In genomic region chr9:4740373-4740622, GRCh38 we compare ENCODE assay signal across 1 cellular context.
TF ChIP-seq lines count a peak whose summit lies in the region.

No MANE protein-coding gene starts in this region.

TF ChIP-seq in HCT116, 20 proteins besides CTCF, POLR2A, EP300 and RAD21 (continued from another document):
- TF ChIP-seq, protein P1, sequence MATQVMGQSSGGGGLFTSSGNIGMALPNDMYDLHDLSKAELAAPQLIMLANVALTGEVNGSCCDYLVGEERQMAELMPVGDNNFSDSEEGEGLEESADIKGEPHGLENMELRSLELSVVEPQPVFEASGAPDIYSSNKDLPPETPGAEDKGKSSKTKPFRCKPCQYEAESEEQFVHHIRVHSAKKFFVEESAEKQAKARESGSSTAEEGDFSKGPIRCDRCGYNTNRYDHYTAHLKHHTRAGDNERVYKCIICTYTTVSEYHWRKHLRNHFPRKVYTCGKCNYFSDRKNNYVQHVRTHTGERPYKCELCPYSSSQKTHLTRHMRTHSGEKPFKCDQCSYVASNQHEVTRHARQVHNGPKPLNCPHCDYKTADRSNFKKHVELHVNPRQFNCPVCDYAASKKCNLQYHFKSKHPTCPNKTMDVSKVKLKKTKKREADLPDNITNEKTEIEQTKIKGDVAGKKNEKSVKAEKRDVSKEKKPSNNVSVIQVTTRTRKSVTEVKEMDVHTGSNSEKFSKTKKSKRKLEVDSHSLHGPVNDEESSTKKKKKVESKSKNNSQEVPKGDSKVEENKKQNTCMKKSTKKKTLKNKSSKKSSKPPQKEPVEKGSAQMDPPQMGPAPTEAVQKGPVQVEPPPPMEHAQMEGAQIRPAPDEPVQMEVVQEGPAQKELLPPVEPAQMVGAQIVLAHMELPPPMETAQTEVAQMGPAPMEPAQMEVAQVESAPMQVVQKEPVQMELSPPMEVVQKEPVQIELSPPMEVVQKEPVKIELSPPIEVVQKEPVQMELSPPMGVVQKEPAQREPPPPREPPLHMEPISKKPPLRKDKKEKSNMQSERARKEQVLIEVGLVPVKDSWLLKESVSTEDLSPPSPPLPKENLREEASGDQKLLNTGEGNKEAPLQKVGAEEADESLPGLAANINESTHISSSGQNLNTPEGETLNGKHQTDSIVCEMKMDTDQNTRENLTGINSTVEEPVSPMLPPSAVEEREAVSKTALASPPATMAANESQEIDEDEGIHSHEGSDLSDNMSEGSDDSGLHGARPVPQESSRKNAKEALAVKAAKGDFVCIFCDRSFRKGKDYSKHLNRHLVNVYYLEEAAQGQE (IDR thresholded peaks at IDR 0.05; ENCODE audit: low read depth) = no peak
- TF ChIP-seq MAX (IDR thresholded peaks at IDR 0.05) = no peak
- TF ChIP-seq TCF7L2 (IDR thresholded peaks at IDR 0.05; ENCODE audit: borderline replicate concordance, extremely low read depth, insufficient read depth, insufficient read length) = no peak
